ENCODE assay signal across 1 cellular context in genomic region chr10:69103784-69104183, GRCh38.
A peak's percentile ranks its signal among the peaks of the same experiment; 100 is the strongest.
TF ChIP-seq lines count a peak whose summit lies in the region.

No MANE protein-coding gene starts in this region.

TF ChIP-seq in GM12878, 131 proteins besides CTCF, POLR2A, EP300 and RAD21 (continued from another document):
- TF ChIP-seq POLR2AphosphoS5 (IDR thresholded peaks at IDR 0.05; ENCODE audit: low read length) (peak; percentile 28; the same call in 1 of the 2 replicates), IKZF2 (IDR thresholded peaks at IDR 0.05) (peak in 1 of 2 experiments; percentile 30; a peak in 1 of 4 replicates), IKZF1 (conservative IDR thresholded peaks at IDR 0.05) (peak; percentile 33; the same call in 1 of the 2 replicates), ZBED1 (IDR thresholded peaks at IDR 0.05; ENCODE audit: borderline replicate concordance) (no peak)
TF ChIP-seq in GM12878: peak in this region for 3.
